Comparison of ENCODE assay signal across 1 cellular context in genomic region chr10:29241925-29242324, GRCh38.
TF ChIP-seq lines count a peak whose summit lies in the region.

No MANE protein-coding gene starts in this region.

TF ChIP-seq in HepG2, 621 proteins besides CTCF, POLR2A, EP300 and RAD21:
- TF ChIP-seq PCBP2 (optimal IDR thresholded peaks at IDR 0.05; ENCODE audit: low read depth, low read length, poor library complexity, severe bottlenecking) = peak; percentile 62
- no peak for TF ChIP-seq AKAP8 (CRISPR knock-in tag; IDR thresholded peaks at IDR 0.05)
- TF ChIP-seq RFX3 (CRISPR knock-in tag; IDR thresholded peaks at IDR 0.05) = no peak
- no peak for TF ChIP-seq HMGA1 (CRISPR knock-in tag; conservative IDR thresholded peaks at IDR 0.05)
- TF ChIP-seq KDM6A (CRISPR knock-in tag; IDR thresholded peaks at IDR 0.05; ENCODE audit: low read depth) = no peak
- no peak for TF ChIP-seq XRCC5 (optimal IDR thresholded peaks at IDR 0.05; ENCODE audit: low read length)
- no peak for TF ChIP-seq ATF7 (IDR thresholded peaks at IDR 0.05)
- TF ChIP-seq ATF7 (CRISPR knock-in tag; IDR thresholded peaks at IDR 0.05) = no peak
- TF ChIP-seq ZNF543 (CRISPR knock-in tag; IDR thresholded peaks at IDR 0.05) = no peak
- TF ChIP-seq ZHX2 (IDR thresholded peaks at IDR 0.05; ENCODE audit: low read depth) = no peak
- TF ChIP-seq ZHX2 (CRISPR knock-in tag; IDR thresholded peaks at IDR 0.05; ENCODE audit: borderline replicate concordance) = no peak
- no peak for TF ChIP-seq NFKB2 (CRISPR knock-in tag; IDR thresholded peaks at IDR 0.05; ENCODE audit: borderline replicate concordance)
- peak; percentile 52 for TF ChIP-seq HNRNPK (IDR thresholded peaks at IDR 0.05; ENCODE audit: low read depth, low read length, poor library complexity, severe bottlenecking)
- TF ChIP-seq MLXIP (CRISPR knock-in tag; IDR thresholded peaks at IDR 0.05; ENCODE audit: borderline replicate concordance) = no peak
- TF ChIP-seq ZXDC (CRISPR knock-in tag; IDR thresholded peaks at IDR 0.05) = no peak
